27 cellular contexts compared by ENCODE assay signal in the genomic region with DNA sequence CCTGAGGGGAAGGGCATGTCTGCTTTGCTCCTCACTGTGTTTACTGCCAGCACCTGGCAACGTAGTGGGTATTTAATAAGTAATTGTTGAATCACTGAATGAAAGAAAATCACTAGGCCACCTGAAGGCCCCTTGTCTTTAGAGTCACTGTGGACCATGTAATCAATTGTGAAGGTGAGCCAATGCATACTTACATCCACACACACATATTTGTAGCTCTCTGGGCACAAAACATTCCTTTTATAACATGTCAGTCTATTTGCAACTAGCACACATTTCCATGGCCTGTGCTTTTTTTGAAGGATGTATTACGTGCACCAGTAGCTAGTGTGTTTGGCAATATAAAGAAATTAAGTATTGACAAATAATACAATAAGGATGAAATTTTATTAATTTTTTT. TPM values are rescaled to one million over a fixed set of nuclear protein-coding genes. Genes with fewer than 3 reads are reported as not detected.
DNase-seq lines count a peak whose midpoint lies in the region; ATAC-seq and TF ChIP-seq lines count a peak whose summit lies in the region.
"Had no signal": no experiment of that assay in that cellular context is flagged by ENCODE, and none has a peak within 500 bp of the region (broad histone marks: within the 10 kb centered on the region; RNA-seq: fewer than 3 reads in every experiment).

No MANE protein-coding gene starts in this region.

- TF ChIP-seq POLR2A in gastroesophageal sphincter (IDR thresholded peaks at IDR 0.05) (no peak), stomach (IDR thresholded peaks at IDR 0.05) (no peak), testis (IDR thresholded peaks at IDR 0.05) (no peak)

- H3K4me3 Mint-ChIP-seq in HFFc6: no peak overlapping the region
- no peak overlapping the region for H3K4me3 Mint-ChIP-seq in natural killer cell
- H3K4me3 Mint-ChIP-seq: activated CD4-positive, alpha-beta memory T cell treated with anti-CD3 and anti-CD28 coated beads for 36 hours; CD14-positive monocyte; central memory CD8-positive, alpha-beta T cell; stimulated activated effector memory CD8-positive, alpha-beta T cell treated with anti-CD3 and anti-CD28 coated beads, Interleukin-12 subunit alpha, Interleukin-12 subunit beta, amount 100 ng/mL, for 72 hours; T-cell had no signal

- WGBS in gastroesophageal sphincter (ENCODE audit: low coverage in 1 of 2), 2 donors: 73 to 78% methylated on average over 2 of the region's 2 CpGs
- 32 to 53% (median 38%) methylated on average over 2 of the region's 2 CpGs for WGBS in stomach, 5 donors
- 84 to 87% methylated on average over 2 of the region's 2 CpGs for WGBS in testis, 2 donors

- H3K4me3 ChIP-seq in gastroesophageal sphincter (no peak overlapping the region), stomach (no peak overlapping the region), testis (no peak overlapping the region)
- H3K4me3 ChIP-seq: HAP-1, lung, smooth muscle cell had no signal

- DNase-seq in HFFc6 (no peak), NCI-H748 treated with DMSO at 0.1 percent for 48 hours (lab: John Stamatoyannopoulos, UW) (peak; percentile 43), stomach (no peak), testis (no peak), natural killer cell (no peak)
- DNase-seq: activated CD4-positive, alpha-beta memory T cell treated with anti-CD3 and anti-CD28 coated beads for 36 hours; activated CD8-positive, alpha-beta memory T cell treated with anti-CD3 and anti-CD28 coated beads, Interleukin-2, amount 50 U/mL, for 48 hours; anterior cingulate cortex; Calu3; EL; hypothalamus; NCI-H1092 treated with DMSO at 0.1 percent for 48 hours; NCI-H345; PC-3; T-cell had no signal

- H3K9me3 ChIP-seq in gastroesophageal sphincter (no peaks in the 10 kb centered on the region), stomach (no peaks in the 10 kb centered on the region), testis (no peaks in the 10 kb centered on the region)
- H3K9me3 ChIP-seq: HAP-1 had no signal

- peak overlapping the region; percentile 47; the same call in 1 of the 2 replicates for H3K27ac Mint-ChIP-seq in HFFc6
- no peak overlapping the region for H3K27ac Mint-ChIP-seq in natural killer cell
- H3K27ac Mint-ChIP-seq: activated CD4-positive, alpha-beta memory T cell treated with anti-CD3 and anti-CD28 coated beads for 36 hours; activated naive CD4-positive, alpha-beta T cell treated with anti-CD3 and anti-CD28 coated beads, Interleukin-2, amount 50 U/mL, for 72 hours; activated T-helper 2 cell treated with anti-CD3 and anti-CD28 coated beads, Interferon-gamma antibody, Interleukin-2, Interleukin-4, amounts not matched to agents 10 μg/mL and 5 μg/mL and 100 μg/mL, durations not matched to agents 14 hours and 24 hours and 36 hours; CD14-positive monocyte; stimulated activated effector memory CD8-positive, alpha-beta T cell treated with anti-CD3 and anti-CD28 coated beads, Interleukin-12 subunit alpha, Interleukin-12 subunit beta, amount 100 ng/mL, for 72 hours; T-cell had no signal

- no peaks in the 10 kb centered on the region for H3K36me3 ChIP-seq in gastroesophageal sphincter
- H3K36me3 ChIP-seq in stomach: no peaks in the 10 kb centered on the region
- no peaks in the 10 kb centered on the region for H3K36me3 ChIP-seq in testis (ENCODE audit: low read depth, missing control alignments)
- H3K36me3 ChIP-seq: HAP-1 had no signal

- H3K4me1 Mint-ChIP-seq in HFFc6 (ENCODE audit: low read depth): peaks cover 97% of the 10 kb centered on the region
- H3K4me1 Mint-ChIP-seq in natural killer cell: peaks cover 0 to 6% of the 10 kb centered on the region in 2 donors
- H3K4me1 Mint-ChIP-seq: central memory CD8-positive, alpha-beta T cell; stimulated activated effector memory CD8-positive, alpha-beta T cell treated with anti-CD3 and anti-CD28 coated beads, Interleukin-12 subunit alpha, Interleukin-12 subunit beta, amount 100 ng/mL, for 72 hours; T-cell had no signal

- H3K36me3 Mint-ChIP-seq in HFFc6 (ENCODE audit: low read depth): peaks cover 71% of the 10 kb centered on the region
- H3K36me3 Mint-ChIP-seq in natural killer cell: no peaks in the 10 kb centered on the region
- H3K36me3 Mint-ChIP-seq: activated CD4-positive, alpha-beta memory T cell treated with anti-CD3 and anti-CD28 coated beads for 36 hours; CD14-positive monocyte; stimulated activated effector memory CD8-positive, alpha-beta T cell treated with anti-CD3 and anti-CD28 coated beads, Interleukin-12 subunit alpha, Interleukin-12 subunit beta, amount 100 ng/mL, for 72 hours had no signal

- peaks cover 17 to 77% (median 30%) of the 10 kb centered on the region in 3 donors for H3K4me1 ChIP-seq in gastroesophageal sphincter
- H3K4me1 ChIP-seq in stomach: peaks cover 37 to 89% (median 69%) of the 10 kb centered on the region in 4 donors
- peaks cover 5% of the 10 kb centered on the region for H3K4me1 ChIP-seq in testis

- intact Hi-C loops in stomach (cut with DNase I; ENCODE audit: low total_unique reads) (no loop called here), testis (cut with DNase I; ENCODE audit: low total_unique reads) (no loop called here), natural killer cell (cut with micrococcal nuclease) (no loop called here)

- peaks cover 5% of the 10 kb centered on the region for H3K27me3 Mint-ChIP-seq in HFFc6 (ENCODE audit: insufficient read depth)
- peaks cover 0 to 2% of the 10 kb centered on the region in 2 donors for H3K27me3 Mint-ChIP-seq in natural killer cell (ENCODE audit: low read depth in 2 of 2)
- H3K27me3 Mint-ChIP-seq: central memory CD8-positive, alpha-beta T cell had no signal

- H3K27me3 ChIP-seq in gastroesophageal sphincter (no peaks in the 10 kb centered on the region), stomach (no peaks in the 10 kb centered on the region), testis (no peaks in the 10 kb centered on the region)

- peak overlapping the region; percentile 61 to 89 (median 84) for H3K27ac ChIP-seq in gastroesophageal sphincter
- peak overlapping the region in 4 of 5 donors; percentile 58 to 97 (median 78) for H3K27ac ChIP-seq in stomach
- peak overlapping the region in 1 of 2 donors; percentile 55 for H3K27ac ChIP-seq in testis

- ATAC-seq in gastroesophageal sphincter (no peak), natural killer cell (no peak), GM19455 (IDR thresholded peaks at IDR 0.05; ENCODE audit: unreplicated experiment) (no peak), GM19395 (IDR thresholded peaks at IDR 0.05; ENCODE audit: unreplicated experiment) (no peak)
- ATAC-seq: activated naive CD4-positive, alpha-beta T cell treated with anti-CD3 and anti-CD28 coated beads, Interleukin-2, amount 50 U/mL, for 72 hours; HepG2; PC-3; stimulated activated effector memory CD8-positive, alpha-beta T cell treated with anti-CD3 and anti-CD28 coated beads, Interleukin-12 subunit alpha, Interleukin-12 subunit beta, amount 100 ng/mL, for 72 hours; T-cell had no signal

- TF ChIP-seq CTCF in HFFc6 (IDR thresholded peaks at IDR 0.05) (no peak), gastroesophageal sphincter (IDR thresholded peaks at IDR 0.05) (no peak), stomach (IDR thresholded peaks at IDR 0.05) (no peak), testis (IDR thresholded peaks at IDR 0.05) (no peak), natural killer cell (IDR thresholded peaks at IDR 0.05) (no peak)

- TF ChIP-seq EP300 in gastroesophageal sphincter (IDR thresholded peaks at IDR 0.05): no peak
- no peak for TF ChIP-seq EP300 in stomach (IDR thresholded peaks at IDR 0.05)

- H3K9me3 Mint-ChIP-seq in HFFc6: no peaks in the 10 kb centered on the region
- peaks cover 0 to 2% of the 10 kb centered on the region in 2 donors for H3K9me3 Mint-ChIP-seq in natural killer cell
- H3K9me3 Mint-ChIP-seq: activated T-helper 2 cell treated with anti-CD3 and anti-CD28 coated beads, Interferon-gamma antibody, Interleukin-2, Interleukin-4, amounts not matched to agents 10 μg/mL and 5 μg/mL and 100 μg/mL, durations not matched to agents 14 hours and 24 hours and 36 hours; stimulated activated effector memory CD8-positive, alpha-beta T cell treated with anti-CD3 and anti-CD28 coated beads, Interleukin-12 subunit alpha, Interleukin-12 subunit beta, amount 100 ng/mL, for 72 hours; T-cell had no signal

RNA-seq across cellular contexts. Expression of a gene that starts 11.2 kb away (rescaled TPM):
- 100 to 1,000 TPM in 3 of 6 experiments, 10 to 100 TPM in 3; 78.8 to 115 (median 94.6) TPM for total RNA-seq in HFFc6 (2021; fragmentation: NEBNext Ultra II Directional; extraction: Animal tissue kit (Norgen Biotek cat#: 25700))
- total RNA-seq in gastroesophageal sphincter: 10 to 100 TPM; 17.4 to 26.2 (median 23.4) TPM
- 100 to 1,000 TPM in 3 of 5 donors, 10 to 100 TPM in 2; 29.0 to 189 (median 107) TPM for total RNA-seq in stomach
- polyA plus RNA-seq in stomach: 10 to 100 TPM; 14.4 to 25.2 (median 14.9) TPM
- total RNA-seq in testis: 1 to 10 TPM; 1.6 to 1.7 TPM
- 3.0 TPM for polyA plus RNA-seq in testis (ENCODE audit: insufficient read depth, low read depth, low replicate concordance)
- not detected for total RNA-seq in natural killer cell
- total RNA-seq: activated CD4-positive, alpha-beta memory T cell treated with anti-CD3 and anti-CD28 coated beads for 36 hours; activated naive CD4-positive, alpha-beta T cell treated with anti-CD3 and anti-CD28 coated beads, Interleukin-2, amount 50 U/mL, for 72 hours; activated T-helper 2 cell treated with anti-CD3 and anti-CD28 coated beads, Interferon-gamma antibody, Interleukin-2, Interleukin-4, amounts not matched to agents 10 μg/mL and 5 μg/mL and 100 μg/mL, durations not matched to agents 14 hours and 24 hours and 36 hours had no signal

Comparison
In these comparisons a context has a peak if more than half of its experiments do, and no peak if none do; other contexts are left out.
1. RNA of a gene that starts 11.2 kb away (total RNA-seq): 29.0 to 189 TPM in stomach, 78.8 to 115 TPM in HFFc6 and 17.4 to 26.2 TPM in gastroesophageal sphincter; 1.6 to 1.7 TPM in testis and not detected in natural killer cell; every median in the first group is over 4 times any median in the second.